In genomic region chr5:115599502-115599901, GRCh38 we compare ENCODE assay signal across 9 cellular contexts. TPM values are rescaled to one million over a fixed set of nuclear protein-coding genes. Genes with fewer than 3 reads are reported as not detected.
DNase-seq lines count a peak whose midpoint lies in the region; ATAC-seq and TF ChIP-seq lines count a peak whose summit lies in the region.
"Had no signal": no experiment of that assay in that cellular context is flagged by ENCODE, and none has a peak within 500 bp of the region (broad histone marks: within the 10 kb centered on the region; RNA-seq: fewer than 3 reads in every experiment).

No MANE protein-coding gene starts in this region.

- H3K27ac Mint-ChIP-seq in activated T-helper 1 cell treated with anti-CD3 and anti-CD28 coated beads, Interleukin-12 subunit alpha, Interleukin-12 subunit beta, Interleukin-2, Interleukin-4 antibody, amounts not matched to agents 30 ng/mL and 10 ng/mL and 1 ng/mL, durations not matched to agents 14 hours and 24 hours and 36 hours: no peak overlapping the region
- peak overlapping the region; percentile 93 for H3K27ac Mint-ChIP-seq in memory B cell

- peak overlapping the region; percentile 52 for H3K4me3 Mint-ChIP-seq in activated T-helper 1 cell treated with anti-CD3 and anti-CD28 coated beads, Interleukin-12 subunit alpha, Interleukin-12 subunit beta, Interleukin-2, Interleukin-4 antibody, amounts not matched to agents 30 ng/mL and 10 ng/mL and 1 ng/mL, durations not matched to agents 14 hours and 24 hours and 36 hours
- peak overlapping the region; percentile 60 for H3K4me3 Mint-ChIP-seq in memory B cell

- H3K36me3 Mint-ChIP-seq in activated T-helper 1 cell treated with anti-CD3 and anti-CD28 coated beads, Interleukin-12 subunit alpha, Interleukin-12 subunit beta, Interleukin-2, Interleukin-4 antibody, amounts not matched to agents 30 ng/mL and 10 ng/mL and 1 ng/mL, durations not matched to agents 14 hours and 24 hours and 36 hours (ENCODE audit: low read depth): peaks cover 16% of the 10 kb centered on the region
- H3K36me3 Mint-ChIP-seq in memory B cell: peaks cover 3% of the 10 kb centered on the region

- ATAC-seq in GM18870 (IDR thresholded peaks at IDR 0.05; ENCODE audit: unreplicated experiment) (peak; percentile 35), HG02884 (IDR thresholded peaks at IDR 0.05; ENCODE audit: unreplicated experiment) (peak; percentile 38), memory B cell (ENCODE audit: low read depth) (peak; percentile 48), GM19324 (IDR thresholded peaks at IDR 0.05; ENCODE audit: low FRiP score, unreplicated experiment) (no peak)

- intact Hi-C loops in activated T-helper 1 cell treated with anti-CD3 and anti-CD28 coated beads, Interleukin-12 subunit alpha, Interleukin-12 subunit beta, Interleukin-2, Interleukin-4 antibody, amounts not matched to agents 30 ng/mL and 10 ng/mL and 1 ng/mL, durations not matched to agents 14 hours and 24 hours and 36 hours (cut with micrococcal nuclease): no loop called here
- intact Hi-C loops in stomach (cut with DNase I; ENCODE audit: low total_unique reads): no loop called here

- H3K4me1 Mint-ChIP-seq in activated T-helper 1 cell treated with anti-CD3 and anti-CD28 coated beads, Interleukin-12 subunit alpha, Interleukin-12 subunit beta, Interleukin-2, Interleukin-4 antibody, amounts not matched to agents 30 ng/mL and 10 ng/mL and 1 ng/mL, durations not matched to agents 14 hours and 24 hours and 36 hours (ENCODE audit: low read depth): peaks cover 35% of the 10 kb centered on the region
- peaks cover 39% of the 10 kb centered on the region for H3K4me1 Mint-ChIP-seq in memory B cell

- no peaks in the 10 kb centered on the region for H3K27me3 ChIP-seq in stomach
- H3K27me3 ChIP-seq: dorsolateral prefrontal cortex had no signal

- TF ChIP-seq POLR2A in stomach (IDR thresholded peaks at IDR 0.05): no peak

- peak overlapping the region in 2 of 5 donors; percentile 21 to 22 for H3K27ac ChIP-seq in stomach

- no peak overlapping the region for H3K4me3 ChIP-seq in stomach

- TF ChIP-seq EP300 in stomach (IDR thresholded peaks at IDR 0.05): no peak

- peaks cover 27 to 45% (median 37%) of the 10 kb centered on the region in 4 donors for H3K4me1 ChIP-seq in stomach

- H3K36me3 ChIP-seq in stomach: peaks cover 0 to 3% (median 0%) of the 10 kb centered on the region in 4 donors

- H3K27me3 Mint-ChIP-seq in activated T-helper 1 cell treated with anti-CD3 and anti-CD28 coated beads, Interleukin-12 subunit alpha, Interleukin-12 subunit beta, Interleukin-2, Interleukin-4 antibody, amounts not matched to agents 30 ng/mL and 10 ng/mL and 1 ng/mL, durations not matched to agents 14 hours and 24 hours and 36 hours (ENCODE audit: insufficient read depth): no peaks in the 10 kb centered on the region
- H3K27me3 Mint-ChIP-seq in memory B cell: no peaks in the 10 kb centered on the region

- DNase-seq in activated T-helper 1 cell treated with anti-CD3 and anti-CD28 coated beads, Interleukin-12 subunit alpha, Interleukin-12 subunit beta, Interleukin-2, Interleukin-4 antibody, amounts not matched to agents 30 ng/mL and 10 ng/mL and 1 ng/mL, durations not matched to agents 14 hours and 24 hours and 36 hours (ENCODE audit: low spot score): no peak
- DNase-seq in memory B cell (ENCODE audit: low spot score in 2 of 2) (peak in 1 of 2 donors; percentile 30), SW 1271 (lab: John Stamatoyannopoulos, UW) (no peak), stomach (no peak), NCI-H82 (lab: John Stamatoyannopoulos, UW) (no peak)

- no peak for TF ChIP-seq CTCF in stomach (IDR thresholded peaks at IDR 0.05)

- no peaks in the 10 kb centered on the region for H3K9me3 Mint-ChIP-seq in activated T-helper 1 cell treated with anti-CD3 and anti-CD28 coated beads, Interleukin-12 subunit alpha, Interleukin-12 subunit beta, Interleukin-2, Interleukin-4 antibody, amounts not matched to agents 30 ng/mL and 10 ng/mL and 1 ng/mL, durations not matched to agents 14 hours and 24 hours and 36 hours
- no peaks in the 10 kb centered on the region for H3K9me3 Mint-ChIP-seq in memory B cell

- no peaks in the 10 kb centered on the region for H3K9me3 ChIP-seq in stomach

- WGBS in stomach, 5 donors: 70 to 83% (median 76%) methylated on average over 1 of the region's 1 CpG

RNA-seq across cellular contexts. Expression of gene TICAM2, which starts 2.8 kb away (rescaled TPM):
- total RNA-seq in activated T-helper 1 cell treated with anti-CD3 and anti-CD28 coated beads, Interleukin-12 subunit alpha, Interleukin-12 subunit beta, Interleukin-2, Interleukin-4 antibody, amounts not matched to agents 30 ng/mL and 10 ng/mL and 1 ng/mL, durations not matched to agents 14 hours and 24 hours and 36 hours: 0.59 and 1.1 TPM in 2 replicates
- total RNA-seq in stomach: 1 to 10 TPM in 2 of 5 donors, not detected in 3; 2.4 to 9.9 TPM
- polyA plus RNA-seq in stomach: 1 to 10 TPM; 1.4 to 3.5 (median 2.3) TPM

RNA-seq across cellular contexts. Expression of gene TMED7, which starts 26.3 kb away (rescaled TPM):
- 43.4 and 44.0 TPM in 2 replicates for total RNA-seq in activated T-helper 1 cell treated with anti-CD3 and anti-CD28 coated beads, Interleukin-12 subunit alpha, Interleukin-12 subunit beta, Interleukin-2, Interleukin-4 antibody, amounts not matched to agents 30 ng/mL and 10 ng/mL and 1 ng/mL, durations not matched to agents 14 hours and 24 hours and 36 hours
- 100 to 1,000 TPM in 2 of 5 donors, 10 to 100 TPM in 2, 1 to 10 TPM in 1; 9.8 to 169 (median 54.3) TPM for total RNA-seq in stomach
- 10 to 100 TPM; 12.8 to 16.5 (median 13.9) TPM for polyA plus RNA-seq in stomach

RNA-seq across cellular contexts. Expression of gene FEM1C, which starts 54.9 kb away (rescaled TPM):
- 13.9 and 14.5 TPM in 2 replicates for total RNA-seq in activated T-helper 1 cell treated with anti-CD3 and anti-CD28 coated beads, Interleukin-12 subunit alpha, Interleukin-12 subunit beta, Interleukin-2, Interleukin-4 antibody, amounts not matched to agents 30 ng/mL and 10 ng/mL and 1 ng/mL, durations not matched to agents 14 hours and 24 hours and 36 hours
- 10 to 100 TPM; 20.0 to 55.6 (median 36.8) TPM for total RNA-seq in stomach
- 1 to 10 TPM; 5.9 to 8.1 (median 6.3) TPM for polyA plus RNA-seq in stomach
